In the genomic region with DNA sequence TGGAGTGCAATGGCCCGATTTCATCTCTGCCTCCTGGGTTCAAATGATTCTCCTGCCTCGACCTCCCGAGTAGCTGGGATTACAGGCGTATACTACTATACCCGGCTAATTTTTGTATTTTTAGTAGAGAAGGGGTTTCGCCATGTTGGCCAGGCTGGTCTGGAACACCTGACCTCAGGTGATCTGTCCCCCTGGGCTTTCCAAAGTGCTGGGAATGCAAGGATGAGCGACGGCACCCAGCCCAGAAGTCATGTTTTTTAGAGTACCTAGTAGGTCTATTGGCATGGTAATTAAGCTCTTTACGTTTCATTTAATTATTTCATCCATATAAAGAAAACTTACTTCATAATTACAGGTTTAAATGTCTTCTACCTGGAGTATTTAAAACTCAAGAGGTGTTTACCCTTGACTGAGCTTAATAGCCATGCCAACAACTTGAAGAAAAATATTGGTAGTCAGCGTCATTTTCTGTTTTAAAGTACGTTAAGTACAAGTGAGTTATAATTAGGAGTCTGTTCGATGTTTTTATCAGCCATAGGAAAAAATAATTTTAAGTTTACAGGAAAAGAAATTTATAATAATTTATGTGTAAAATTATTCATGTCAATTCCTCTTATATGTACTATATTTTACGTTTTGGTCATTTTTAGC, we compare ENCODE assay signal across 1 cellular context.
TF ChIP-seq lines count a peak whose summit lies in the region.

No MANE protein-coding gene starts in this region.

TF ChIP-seq in GM23338, 12 proteins besides CTCF, POLR2A, EP300 and RAD21 (continued from another document):
- TF ChIP-seq, protein P1, sequence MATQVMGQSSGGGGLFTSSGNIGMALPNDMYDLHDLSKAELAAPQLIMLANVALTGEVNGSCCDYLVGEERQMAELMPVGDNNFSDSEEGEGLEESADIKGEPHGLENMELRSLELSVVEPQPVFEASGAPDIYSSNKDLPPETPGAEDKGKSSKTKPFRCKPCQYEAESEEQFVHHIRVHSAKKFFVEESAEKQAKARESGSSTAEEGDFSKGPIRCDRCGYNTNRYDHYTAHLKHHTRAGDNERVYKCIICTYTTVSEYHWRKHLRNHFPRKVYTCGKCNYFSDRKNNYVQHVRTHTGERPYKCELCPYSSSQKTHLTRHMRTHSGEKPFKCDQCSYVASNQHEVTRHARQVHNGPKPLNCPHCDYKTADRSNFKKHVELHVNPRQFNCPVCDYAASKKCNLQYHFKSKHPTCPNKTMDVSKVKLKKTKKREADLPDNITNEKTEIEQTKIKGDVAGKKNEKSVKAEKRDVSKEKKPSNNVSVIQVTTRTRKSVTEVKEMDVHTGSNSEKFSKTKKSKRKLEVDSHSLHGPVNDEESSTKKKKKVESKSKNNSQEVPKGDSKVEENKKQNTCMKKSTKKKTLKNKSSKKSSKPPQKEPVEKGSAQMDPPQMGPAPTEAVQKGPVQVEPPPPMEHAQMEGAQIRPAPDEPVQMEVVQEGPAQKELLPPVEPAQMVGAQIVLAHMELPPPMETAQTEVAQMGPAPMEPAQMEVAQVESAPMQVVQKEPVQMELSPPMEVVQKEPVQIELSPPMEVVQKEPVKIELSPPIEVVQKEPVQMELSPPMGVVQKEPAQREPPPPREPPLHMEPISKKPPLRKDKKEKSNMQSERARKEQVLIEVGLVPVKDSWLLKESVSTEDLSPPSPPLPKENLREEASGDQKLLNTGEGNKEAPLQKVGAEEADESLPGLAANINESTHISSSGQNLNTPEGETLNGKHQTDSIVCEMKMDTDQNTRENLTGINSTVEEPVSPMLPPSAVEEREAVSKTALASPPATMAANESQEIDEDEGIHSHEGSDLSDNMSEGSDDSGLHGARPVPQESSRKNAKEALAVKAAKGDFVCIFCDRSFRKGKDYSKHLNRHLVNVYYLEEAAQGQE (IDR thresholded peaks at IDR 0.05; ENCODE audit: unreplicated experiment): no peak
